1 cellular context compared by ENCODE assay signal in the genomic region with DNA sequence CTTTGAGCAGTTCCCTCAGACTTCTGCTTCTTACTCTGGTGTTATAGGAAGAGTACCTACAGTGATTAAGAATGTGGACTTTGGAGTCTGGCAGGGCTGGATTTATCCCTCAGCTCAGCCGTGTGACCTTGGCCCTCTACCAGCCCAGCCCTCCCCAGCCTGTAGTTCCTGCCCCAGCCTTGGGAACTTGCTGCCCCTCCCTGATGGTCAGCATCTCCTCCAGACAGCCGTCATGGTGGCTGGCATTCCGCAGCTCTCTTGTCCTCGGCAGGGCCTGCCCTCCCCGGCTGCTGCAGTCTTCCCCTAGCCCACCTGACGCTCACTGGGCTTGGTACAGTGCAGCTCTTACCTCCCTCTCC.
TF ChIP-seq lines count a peak whose summit lies in the region.

No MANE protein-coding gene starts in this region.

TF ChIP-seq in HepG2, 621 proteins besides CTCF, POLR2A, EP300 and RAD21 (continued from another document):
- TF ChIP-seq REST (IDR thresholded peaks at IDR 0.05; ENCODE audit: borderline replicate concordance in 1 of 2, low read depth in 1 of 2, low read length in 2 of 2), result no peak
- no peak for TF ChIP-seq CBX1 (IDR thresholded peaks at IDR 0.05; ENCODE audit: low read depth)
- peak; percentile 25 for TF ChIP-seq AGO2 (optimal IDR thresholded peaks at IDR 0.05; ENCODE audit: low read depth, low read length)
- no peak for TF ChIP-seq U2AF2 (IDR thresholded peaks at IDR 0.05; ENCODE audit: low read depth, low read length)
- no peak for TF ChIP-seq ZNF580 (CRISPR knock-in tag; IDR thresholded peaks at IDR 0.05; ENCODE audit: borderline replicate concordance, low read depth)
- no peak for TF ChIP-seq ZNF639 (CRISPR knock-in tag; conservative IDR thresholded peaks at IDR 0.05)
- peak; percentile 29; the same call in 1 of the 2 replicates for TF ChIP-seq MTA1 (CRISPR knock-in tag; IDR thresholded peaks at IDR 0.05; ENCODE audit: borderline replicate concordance)
- TF ChIP-seq GATAD2A (CRISPR knock-in tag; IDR thresholded peaks at IDR 0.05), result 0 out of 2 replicates have a peak, but pooled peaks have one; percentile 15
- TF ChIP-seq, protein P1, sequence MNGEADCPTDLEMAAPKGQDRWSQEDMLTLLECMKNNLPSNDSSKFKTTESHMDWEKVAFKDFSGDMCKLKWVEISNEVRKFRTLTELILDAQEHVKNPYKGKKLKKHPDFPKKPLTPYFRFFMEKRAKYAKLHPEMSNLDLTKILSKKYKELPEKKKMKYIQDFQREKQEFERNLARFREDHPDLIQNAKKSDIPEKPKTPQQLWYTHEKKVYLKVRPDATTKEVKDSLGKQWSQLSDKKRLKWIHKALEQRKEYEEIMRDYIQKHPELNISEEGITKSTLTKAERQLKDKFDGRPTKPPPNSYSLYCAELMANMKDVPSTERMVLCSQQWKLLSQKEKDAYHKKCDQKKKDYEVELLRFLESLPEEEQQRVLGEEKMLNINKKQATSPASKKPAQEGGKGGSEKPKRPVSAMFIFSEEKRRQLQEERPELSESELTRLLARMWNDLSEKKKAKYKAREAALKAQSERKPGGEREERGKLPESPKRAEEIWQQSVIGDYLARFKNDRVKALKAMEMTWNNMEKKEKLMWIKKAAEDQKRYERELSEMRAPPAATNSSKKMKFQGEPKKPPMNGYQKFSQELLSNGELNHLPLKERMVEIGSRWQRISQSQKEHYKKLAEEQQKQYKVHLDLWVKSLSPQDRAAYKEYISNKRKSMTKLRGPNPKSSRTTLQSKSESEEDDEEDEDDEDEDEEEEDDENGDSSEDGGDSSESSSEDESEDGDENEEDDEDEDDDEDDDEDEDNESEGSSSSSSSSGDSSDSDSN (CRISPR knock-in tag; IDR thresholded peaks at IDR 0.05), result no peak
- TF ChIP-seq ZNF619 (CRISPR knock-in tag; IDR thresholded peaks at IDR 0.05), result 0 out of 2 replicates have a peak, but pooled peaks have one; percentile 36
- TF ChIP-seq ZMYM4 (CRISPR knock-in tag; IDR thresholded peaks at IDR 0.05), result no peak
- TF ChIP-seq ZBTB49 (CRISPR knock-in tag; IDR thresholded peaks at IDR 0.05; ENCODE audit: borderline replicate concordance), result no peak
- TF ChIP-seq ZNF569 (CRISPR knock-in tag; IDR thresholded peaks at IDR 0.05; ENCODE audit: borderline replicate concordance), result no peak
- TF ChIP-seq HNF4A (CRISPR knock-in tag; IDR thresholded peaks at IDR 0.05), result peak; percentile 82
- TF ChIP-seq ZNF264 (CRISPR knock-in tag; IDR thresholded peaks at IDR 0.05), result no peak
- TF ChIP-seq, protein P2, sequence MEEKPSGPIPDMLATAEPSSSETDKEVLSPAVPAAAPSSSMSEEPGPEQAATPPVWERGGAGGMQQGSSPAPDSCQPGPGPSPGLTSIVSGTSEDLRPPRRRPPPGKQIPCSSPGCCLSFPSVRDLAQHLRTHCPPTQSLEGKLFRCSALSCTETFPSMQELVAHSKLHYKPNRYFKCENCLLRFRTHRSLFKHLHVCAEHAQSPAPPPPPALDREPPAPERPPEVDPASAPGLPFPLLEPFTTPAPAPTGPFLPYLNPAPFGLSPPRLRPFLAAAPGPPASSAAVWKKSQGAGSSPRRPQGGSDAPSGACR (CRISPR knock-in tag; IDR thresholded peaks at IDR 0.05), result no peak
- TF ChIP-seq, protein P3, sequence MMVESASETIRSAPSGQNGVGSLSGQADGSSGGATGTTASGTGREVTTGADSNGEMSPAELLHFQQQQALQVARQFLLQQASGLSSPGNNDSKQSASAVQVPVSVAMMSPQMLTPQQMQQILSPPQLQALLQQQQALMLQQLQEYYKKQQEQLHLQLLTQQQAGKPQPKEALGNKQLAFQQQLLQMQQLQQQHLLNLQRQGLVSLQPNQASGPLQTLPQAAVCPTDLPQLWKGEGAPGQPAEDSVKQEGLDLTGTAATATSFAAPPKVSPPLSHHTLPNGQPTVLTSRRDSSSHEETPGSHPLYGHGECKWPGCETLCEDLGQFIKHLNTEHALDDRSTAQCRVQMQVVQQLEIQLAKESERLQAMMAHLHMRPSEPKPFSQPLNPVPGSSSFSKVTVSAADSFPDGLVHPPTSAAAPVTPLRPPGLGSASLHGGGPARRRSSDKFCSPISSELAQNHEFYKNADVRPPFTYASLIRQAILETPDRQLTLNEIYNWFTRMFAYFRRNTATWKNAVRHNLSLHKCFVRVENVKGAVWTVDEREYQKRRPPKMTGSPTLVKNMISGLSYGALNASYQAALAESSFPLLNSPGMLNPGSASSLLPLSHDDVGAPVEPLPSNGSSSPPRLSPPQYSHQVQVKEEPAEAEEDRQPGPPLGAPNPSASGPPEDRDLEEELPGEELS (CRISPR knock-in tag; IDR thresholded peaks at IDR 0.05), result peak; percentile 7; the same call in 1 of the 2 replicates
- TF ChIP-seq, protein P4, sequence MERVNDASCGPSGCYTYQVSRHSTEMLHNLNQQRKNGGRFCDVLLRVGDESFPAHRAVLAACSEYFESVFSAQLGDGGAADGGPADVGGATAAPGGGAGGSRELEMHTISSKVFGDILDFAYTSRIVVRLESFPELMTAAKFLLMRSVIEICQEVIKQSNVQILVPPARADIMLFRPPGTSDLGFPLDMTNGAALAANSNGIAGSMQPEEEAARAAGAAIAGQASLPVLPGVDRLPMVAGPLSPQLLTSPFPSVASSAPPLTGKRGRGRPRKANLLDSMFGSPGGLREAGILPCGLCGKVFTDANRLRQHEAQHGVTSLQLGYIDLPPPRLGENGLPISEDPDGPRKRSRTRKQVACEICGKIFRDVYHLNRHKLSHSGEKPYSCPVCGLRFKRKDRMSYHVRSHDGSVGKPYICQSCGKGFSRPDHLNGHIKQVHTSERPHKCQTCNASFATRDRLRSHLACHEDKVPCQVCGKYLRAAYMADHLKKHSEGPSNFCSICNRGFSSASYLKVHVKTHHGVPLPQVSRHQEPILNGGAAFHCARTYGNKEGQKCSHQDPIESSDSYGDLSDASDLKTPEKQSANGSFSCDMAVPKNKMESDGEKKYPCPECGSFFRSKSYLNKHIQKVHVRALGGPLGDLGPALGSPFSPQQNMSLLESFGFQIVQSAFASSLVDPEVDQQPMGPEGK (CRISPR knock-in tag; IDR thresholded peaks at IDR 0.05), result peak; percentile 97
- no peak for TF ChIP-seq ZNF782 (CRISPR knock-in tag; IDR thresholded peaks at IDR 0.05; ENCODE audit: borderline replicate concordance)
- TF ChIP-seq TEAD3 (CRISPR knock-in tag; optimal IDR thresholded peaks at IDR 0.05; ENCODE audit: borderline replicate concordance), result peak; percentile 45
- TF ChIP-seq RFXAP (CRISPR knock-in tag; IDR thresholded peaks at IDR 0.05; ENCODE audit: borderline replicate concordance), result no peak
- TF ChIP-seq HDAC1 (CRISPR knock-in tag; IDR thresholded peaks at IDR 0.05), result 0 out of 2 replicates have a peak, but pooled peaks have one; percentile 27
